20 cellular contexts compared by ENCODE assay signal in genomic region chr3:185696039-185696438, GRCh38.
DNase-seq lines count a peak whose midpoint lies in the region; ATAC-seq, FAIRE-seq and TF ChIP-seq lines count a peak whose summit lies in the region.
"Had no signal": no experiment of that assay in that cellular context is flagged by ENCODE, and none has a peak within 500 bp of the region (broad histone marks: within the 10 kb centered on the region; RNA-seq: fewer than 3 reads in every experiment).

No MANE protein-coding gene starts in this region.

- H3K4me3 ChIP-seq in neural progenitor cell (no peak overlapping the region), psoas muscle (no peak overlapping the region)
- H3K4me3 ChIP-seq: HAP-1, MG63, PC-9 had no signal

- H3K9ac ChIP-seq in neural progenitor cell, result no peak overlapping the region

- intact Hi-C loops in psoas muscle (cut with DNase I), result no loop called here

- H2AFZ ChIP-seq in neural progenitor cell (replicated peaks), result no peak overlapping the region
- H2AFZ ChIP-seq: PC-9 had no signal

- peak; percentile 57 for DNase-seq in D721Med (ENCODE audit: insufficient read length, low spot score)
- DNase-seq in NCI-H82 treated with DMSO at 0.1 percent for 48 hours (lab: John Stamatoyannopoulos, UW; ENCODE audit: unreplicated experiment), result peak; percentile 99
- no peak for DNase-seq in WTC11 (ENCODE audit: low spot score)
- peak; percentile 15 for DNase-seq in neural progenitor cell (ENCODE audit: low spot score)
- no peak for DNase-seq in psoas muscle
- DNase-seq in DMS114 treated with DMSO at 0.1 percent for 48 hours (lab: John Stamatoyannopoulos, UW; ENCODE audit: unreplicated experiment), result no peak
- DNase-seq in mesenteric fat pad (ENCODE audit: low spot score), result no peak
- DNase-seq: CD4-positive, CD25-positive, alpha-beta regulatory T cell; MG63; NCI-H1105; NCI-H1694; NCI-H2107; NCI-H345; PC-9 had no signal

- H3K36me3 Mint-ChIP-seq in WTC11 (peaks cover 10% of the 10 kb centered on the region), neural progenitor cell (peaks cover 11% of the 10 kb centered on the region)
- H3K36me3 Mint-ChIP-seq: CD4-positive, CD25-positive, alpha-beta regulatory T cell had no signal

- CTCF ChIA-PET in WTC11 (lab: Charles Lee), result interaction anchor here (0.9 to 2.0 kb wide), 3 partner anchors 19 to 247 kb away, joined by 3 to 11 read pairs (median 4); no protein-coding TSS in a partner anchor

- H3K27me3 ChIP-seq in neural progenitor cell (no peaks in the 10 kb centered on the region), psoas muscle (ENCODE audit: insufficient read depth in 3 of 3, low read length in 2 of 3) (no peaks in the 10 kb centered on the region)
- H3K27me3 ChIP-seq: MG63 had no signal

- H3K9me3 ChIP-seq in neural progenitor cell (ENCODE audit: low read depth) (no peaks in the 10 kb centered on the region), psoas muscle (no peaks in the 10 kb centered on the region)
- H3K9me3 ChIP-seq: HAP-1, MG63 had no signal

- H3K4me1 ChIP-seq in neural progenitor cell, result peaks cover 7% of the 10 kb centered on the region
- no peaks in the 10 kb centered on the region for H3K4me1 ChIP-seq in psoas muscle
- H3K4me1 ChIP-seq: HAP-1 had no signal

- ATAC-seq in WTC11 (no peak), psoas muscle (no peak)
- ATAC-seq: HepG2, Right ventricle myocardium inferior had no signal

- H3K27ac ChIP-seq in neural progenitor cell, result no peak overlapping the region
- H3K27ac ChIP-seq in psoas muscle, result no peak overlapping the region
- H3K27ac ChIP-seq: PC-9 had no signal

- H3F3A ChIP-seq in neural progenitor cell (ENCODE audit: low read depth), result no peaks in the 10 kb centered on the region

- H3K27ac Mint-ChIP-seq in WTC11 (peak overlapping the region; percentile 51; the same call in 1 of the 2 replicates), neural progenitor cell (no peak overlapping the region)
- H3K27ac Mint-ChIP-seq: B cell; CD4-positive, CD25-positive, alpha-beta regulatory T cell; T-helper 1 cell treated with Interleukin-12 subunit alpha and Interleukin-12 subunit beta and Interleukin-4 antibody, amounts not matched to agents 30 μg/mL and 1 μg/mL, for 36 hours had no signal

- no peaks in the 10 kb centered on the region for H3K9me3 Mint-ChIP-seq in WTC11
- no peaks in the 10 kb centered on the region for H3K9me3 Mint-ChIP-seq in neural progenitor cell
- H3K9me3 Mint-ChIP-seq: T-helper 1 cell treated with Interleukin-12 subunit alpha and Interleukin-12 subunit beta and Interleukin-4 antibody, amounts not matched to agents 30 μg/mL and 1 μg/mL, for 36 hours had no signal

- H4K20me1 ChIP-seq in neural progenitor cell (ENCODE audit: low read depth), result peaks cover 88% of the 10 kb centered on the region

- H3K36me3 ChIP-seq in neural progenitor cell (peaks cover 9% of the 10 kb centered on the region), psoas muscle (ENCODE audit: insufficient read depth in 1 of 2, low read depth in 1 of 2) (no peaks in the 10 kb centered on the region)
- H3K36me3 ChIP-seq: HAP-1 had no signal

- peaks cover 5% of the 10 kb centered on the region for H3K4me1 Mint-ChIP-seq in WTC11
- H3K4me1 Mint-ChIP-seq in neural progenitor cell, result peaks cover 34% of the 10 kb centered on the region
- H3K4me1 Mint-ChIP-seq: B cell; CD4-positive, CD25-positive, alpha-beta regulatory T cell had no signal

- H3K4me2 ChIP-seq in neural progenitor cell, result no peak overlapping the region
- H3K4me2 ChIP-seq: PC-9 had no signal

- FAIRE-seq in D721Med (lab: Jason Lieb, UNC), result peak; percentile 91
- FAIRE-seq: GM12892, HepG2 had no signal

- POLR2A ChIA-PET in WTC11 (lab: Charles Lee), result no interaction called here

- H3K27me3 Mint-ChIP-seq in WTC11 (ENCODE audit: low read depth) (no peaks in the 10 kb centered on the region), neural progenitor cell (ENCODE audit: insufficient read depth, low read depth) (no peaks in the 10 kb centered on the region)

- H3K79me2 ChIP-seq in neural progenitor cell (ENCODE audit: low read depth), result peaks cover 100% of the 10 kb centered on the region

- no peak overlapping the region for H3K4me3 Mint-ChIP-seq in WTC11
- H3K4me3 Mint-ChIP-seq in neural progenitor cell, result no peak overlapping the region
- H3K4me3 Mint-ChIP-seq: B cell; CD4-positive, CD25-positive, alpha-beta regulatory T cell; T-helper 1 cell treated with Interleukin-12 subunit alpha and Interleukin-12 subunit beta and Interleukin-4 antibody, amounts not matched to agents 30 μg/mL and 1 μg/mL, for 36 hours had no signal

- 62 to 73% (median 64%) methylated on average over 6 of the region's 6 CpGs for whole genome bisulfite sequencing in psoas muscle, 3 donors

- TF ChIP-seq CTCF in D721Med (IDR thresholded peaks at IDR 0.05; ENCODE audit: insufficient read depth, missing control alignments) (no peak), WTC11 (IDR thresholded peaks at IDR 0.05) (no peak), neural progenitor cell (IDR thresholded peaks at IDR 0.05) (no peak), psoas muscle (IDR thresholded peaks at IDR 0.05) (no peak)

TF ChIP-seq in WTC11, 78 proteins besides CTCF, POLR2A, EP300 and RAD21 (continues in another document):
- TF ChIP-seq NFYB (CRISPR knock-in tag; conservative IDR thresholded peaks at IDR 0.05; ENCODE audit: low read depth) (no peak), ARID4B (CRISPR knock-in tag; IDR thresholded peaks at IDR 0.05; ENCODE audit: borderline replicate concordance) (no peak), ZNF425 (CRISPR knock-in tag; conservative IDR thresholded peaks at IDR 0.05) (no peak), ZBTB43 (CRISPR knock-in tag; IDR thresholded peaks at IDR 0.05) (no peak), FOXJ3 (CRISPR knock-in tag; IDR thresholded peaks at IDR 0.05; ENCODE audit: borderline replicate concordance) (no peak), ZBTB21 (CRISPR knock-in tag; IDR thresholded peaks at IDR 0.05; ENCODE audit: borderline replicate concordance) (no peak), ZNF671 (CRISPR knock-in tag; IDR thresholded peaks at IDR 0.05) (no peak), ZNF416 (CRISPR knock-in tag; IDR thresholded peaks at IDR 0.05) (no peak), TCF7 (CRISPR knock-in tag; IDR thresholded peaks at IDR 0.05; ENCODE audit: low read depth) (no peak), ZNF263 (CRISPR knock-in tag; IDR thresholded peaks at IDR 0.05; ENCODE audit: low read depth) (no peak), EMX1 (CRISPR knock-in tag; IDR thresholded peaks at IDR 0.05) (no peak), ETV6 (CRISPR knock-in tag; IDR thresholded peaks at IDR 0.05) (no peak), ZNF138 (CRISPR knock-in tag; conservative IDR thresholded peaks at IDR 0.05) (no peak)

Comparison
In these comparisons a context has a peak if more than half of its experiments do, and no peak if none do; other contexts are left out.
1. DNase-seq: peak in D721Med (single experiment), NCI-H82 treated with DMSO at 0.1 percent for 48 hours (single experiment) and neural progenitor cell (single experiment); none in WTC11 (single experiment), psoas muscle (0 of 2), DMS114 treated with DMSO at 0.1 percent for 48 hours (single experiment) and mesenteric fat pad (single experiment).